8 cellular contexts compared by ENCODE assay signal in genomic region chr11:36564376-36565032, GRCh38. TPM values are rescaled to one million over a fixed set of nuclear protein-coding genes. Genes with fewer than 3 reads are reported as not detected.
DNase-seq lines count a peak whose midpoint lies in the region; ATAC-seq and TF ChIP-seq lines count a peak whose summit lies in the region.

No MANE protein-coding gene starts in this region.

- H3K4me1 ChIP-seq in mucosa of rectum (ENCODE audit: control insufficient read depth in 2 of 2, insufficient read depth in 2 of 2, low read length in 2 of 2): no peaks in the 10 kb centered on the region

- H3K4me3 ChIP-seq in epithelial cell of proximal tubule (ENCODE audit: low read depth, low read length) (peak overlapping the region; percentile 35), mucosa of rectum (ENCODE audit: low read length in 2 of 2) (peak overlapping the region; percentile 36 to 62)

- H3K27me3 Mint-ChIP-seq in activated CD4-positive, alpha-beta T cell treated with anti-CD3 and anti-CD28 coated beads, Interleukin-2, amount 10 ng/mL, durations not matched to agents 24 days and 14 days: peaks cover 56% of the 10 kb centered on the region

- H3K9me3 ChIP-seq in mucosa of rectum (ENCODE audit: control insufficient read depth in 2 of 2, low read length in 2 of 2): no peaks in the 10 kb centered on the region

- peaks cover 0 to 5% of the 10 kb centered on the region in 2 donors for H3K27me3 ChIP-seq in mucosa of rectum (ENCODE audit: control insufficient read depth in 2 of 2, insufficient read depth in 2 of 2, low read length in 2 of 2)

- H3K27ac ChIP-seq in mucosa of rectum (ENCODE audit: low read depth in 2 of 2, low read length in 2 of 2): no peak overlapping the region
- no peak overlapping the region for H3K27ac ChIP-seq in substantia nigra (ENCODE audit: low read depth, low read length, poor library complexity, severe bottlenecking)

- no peaks in the 10 kb centered on the region for H3K36me3 Mint-ChIP-seq in activated CD4-positive, alpha-beta T cell treated with anti-CD3 and anti-CD28 coated beads, Interleukin-2, amount 10 ng/mL, durations not matched to agents 24 days and 14 days (ENCODE audit: low read depth)

- peak; percentile 86 for TF ChIP-seq CTCF in epithelial cell of proximal tubule (conservative IDR thresholded peaks at IDR 0.05; ENCODE audit: low read depth, low read length)

- H3K9ac ChIP-seq in mucosa of rectum (ENCODE audit: low read depth in 1 of 2, low read length in 2 of 2): no peak overlapping the region

- ATAC-seq in HG02870 (IDR thresholded peaks at IDR 0.05; ENCODE audit: unreplicated experiment): peak; percentile 66

- H3K9me3 Mint-ChIP-seq in activated CD4-positive, alpha-beta T cell treated with anti-CD3 and anti-CD28 coated beads, Interleukin-2, amount 10 ng/mL, durations not matched to agents 24 days and 14 days: peaks cover 11% of the 10 kb centered on the region

- no peak overlapping the region for H3K27ac Mint-ChIP-seq in activated CD4-positive, alpha-beta T cell treated with anti-CD3 and anti-CD28 coated beads, Interleukin-2, amount 10 ng/mL, durations not matched to agents 24 days and 14 days

- H3K4me1 Mint-ChIP-seq in activated CD4-positive, alpha-beta T cell treated with anti-CD3 and anti-CD28 coated beads, Interleukin-2, amount 10 ng/mL, durations not matched to agents 24 days and 14 days: peaks cover 12% of the 10 kb centered on the region

- peak overlapping the region; percentile 73 for H3K4me3 Mint-ChIP-seq in activated CD4-positive, alpha-beta T cell treated with anti-CD3 and anti-CD28 coated beads, Interleukin-2, amount 10 ng/mL, durations not matched to agents 24 days and 14 days

- H3K36me3 ChIP-seq in mucosa of rectum (ENCODE audit: control insufficient read depth in 2 of 2, insufficient read depth in 2 of 2, low read length in 2 of 2): no peaks in the 10 kb centered on the region

- intact Hi-C loops in activated CD4-positive, alpha-beta T cell treated with anti-CD3 and anti-CD28 coated beads, Interleukin-2, amount 10 ng/mL, durations not matched to agents 24 days and 14 days (cut with micrococcal nuclease): loop anchor here (1.0 to 5.0 kb wide), 4 partner anchors 58 to 272 kb away; no protein-coding TSS in a partner anchor

- DNase-seq in NCI-H510A treated with DMSO at 0.1 percent for 48 hours (lab: John Stamatoyannopoulos, UW) (peak; percentile 57), NCI-H510A (lab: John Stamatoyannopoulos, UW) (no peak), NCI-H2227 (lab: John Stamatoyannopoulos, UW; ENCODE audit: unreplicated experiment) (peak; percentile 85), epithelial cell of proximal tubule (ENCODE audit: low read depth) (no peak), substantia nigra (lab: John Stamatoyannopoulos, UW) (peak in 30 of 49 donors; percentile 11 to 62 (median 32))
- DNase-seq in activated CD4-positive, alpha-beta T cell treated with anti-CD3 and anti-CD28 coated beads, Interleukin-2, amount 10 ng/mL, durations not matched to agents 24 days and 14 days: peak; percentile 85

RNA-seq across cellular contexts. Expression of gene RAG1, which starts 3.3 kb away (rescaled TPM):
- 0.14 TPM in 1 of 2 replicates, not detected in the other for total RNA-seq in activated CD4-positive, alpha-beta T cell treated with anti-CD3 and anti-CD28 coated beads, Interleukin-2, amount 10 ng/mL, durations not matched to agents 24 days and 14 days
- 1.0 and 2.0 TPM in 2 replicates for total RNA-seq in epithelial cell of proximal tubule

RNA-seq across cellular contexts. Expression of gene IFTAP, which starts 29.8 kb away (rescaled TPM):
- total RNA-seq in activated CD4-positive, alpha-beta T cell treated with anti-CD3 and anti-CD28 coated beads, Interleukin-2, amount 10 ng/mL, durations not matched to agents 24 days and 14 days: 1.1 and 1.7 TPM in 2 replicates
- total RNA-seq in epithelial cell of proximal tubule: 13.2 and 19.7 TPM in 2 replicates

RNA-seq across cellular contexts. Expression of gene RAG2, which starts 33.5 kb away (rescaled TPM):
- not detected in 2 replicates for total RNA-seq in activated CD4-positive, alpha-beta T cell treated with anti-CD3 and anti-CD28 coated beads, Interleukin-2, amount 10 ng/mL, durations not matched to agents 24 days and 14 days
- total RNA-seq in epithelial cell of proximal tubule: not detected in 2 replicates

RNA-seq across cellular contexts. Expression of gene TRAF6, which starts 54.4 kb away (rescaled TPM):
- total RNA-seq in activated CD4-positive, alpha-beta T cell treated with anti-CD3 and anti-CD28 coated beads, Interleukin-2, amount 10 ng/mL, durations not matched to agents 24 days and 14 days: 10.9 and 11.5 TPM in 2 replicates
- 7.5 and 9.8 TPM in 2 replicates for total RNA-seq in epithelial cell of proximal tubule

Comparison
In these comparisons a context has a peak if more than half of its experiments do, and no peak if none do; other contexts are left out.
1. DNase-seq: peak in NCI-H510A treated with DMSO at 0.1 percent for 48 hours (single experiment), NCI-H2227 (single experiment), activated CD4-positive, alpha-beta T cell treated with anti-CD3 and anti-CD28 coated beads, Interleukin-2, amount 10 ng/mL, durations not matched to agents 24 days and 14 days (single experiment) and substantia nigra (30 of 49); none in NCI-H510A (single experiment) and epithelial cell of proximal tubule (single experiment).